8 cellular contexts compared by ENCODE assay signal in the genomic region with DNA sequence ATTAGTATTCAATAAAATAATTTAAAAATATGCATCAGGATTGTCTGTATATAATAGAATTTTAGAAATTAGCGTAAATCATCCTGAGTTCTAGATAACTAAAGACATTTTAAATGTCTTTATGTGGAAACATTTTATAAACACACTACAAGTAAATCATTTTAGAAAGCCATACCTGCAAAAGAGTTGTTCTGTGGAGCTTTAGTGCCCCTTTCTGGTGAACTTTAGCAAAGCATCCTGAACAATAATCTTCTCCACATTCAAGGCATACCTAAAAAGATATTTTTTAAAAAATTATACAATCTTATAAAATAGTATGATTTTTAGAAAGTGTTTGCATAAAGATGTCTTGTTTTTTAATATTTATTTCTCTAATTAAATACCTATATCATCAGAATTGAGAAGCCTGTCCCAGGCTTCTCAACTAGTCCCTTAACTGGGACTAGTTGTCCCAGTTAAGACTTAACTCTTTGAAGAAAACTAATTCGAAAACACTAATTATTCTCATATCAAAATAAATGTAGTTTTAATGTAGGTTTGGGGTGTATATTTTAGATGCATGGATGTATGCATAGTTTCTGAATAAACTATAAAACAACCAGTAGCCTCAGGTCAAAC. TPM values are rescaled to one million over a fixed set of nuclear protein-coding genes. Genes with fewer than 3 reads are reported as not detected.
DNase-seq lines count a peak whose midpoint lies in the region; ATAC-seq and TF ChIP-seq lines count a peak whose summit lies in the region.

No MANE protein-coding gene starts in this region.

- H3K4me2 ChIP-seq in DOHH2 (ENCODE audit: low read length), result no peak overlapping the region

- no peaks in the 10 kb centered on the region for H3K9me3 ChIP-seq in DOHH2 (ENCODE audit: control insufficient read depth, insufficient read depth, low read length)

- H3K4me1 ChIP-seq in DOHH2 (ENCODE audit: control insufficient read depth, low read length), result no peaks in the 10 kb centered on the region

- no peaks in the 10 kb centered on the region for H4K20me1 ChIP-seq in DOHH2 (ENCODE audit: control insufficient read depth, insufficient read depth, low read depth, low read length)

- no peaks in the 10 kb centered on the region for H3K9me2 ChIP-seq in DOHH2 (replicated peaks; ENCODE audit: control insufficient read depth, low read length)

- intact Hi-C loops in left colon (cut with DNase I, micrococcal nuclease), result no loop called here

- no peaks in the 10 kb centered on the region for H3K27me3 ChIP-seq in DOHH2 (ENCODE audit: control insufficient read depth, low read length)

- DNase-seq in HuH-7 (ENCODE audit: low spot score) (peak; percentile 2), SKM-1 treated with dmso at 0.1 percent for 144 hours (lab: John Stamatoyannopoulos, UW; ENCODE audit: unreplicated experiment) (peak; percentile 23), kidney glomerular epithelial cell (lab: John Stamatoyannopoulos, UW) (peak; percentile 23), left colon (no peak), retina (no peak), HK-2 (ENCODE audit: unreplicated experiment) (no peak)
- no peak for DNase-seq in stimulated activated naive CD8-positive, alpha-beta T cell treated with anti-CD3 and anti-CD28 coated beads, Interleukin-15, Interleukin-2, amounts not matched to agents 100 U/mL and 50 U/mL, for 24 hours

- H3K27ac ChIP-seq in DOHH2 (ENCODE audit: low read depth, low read length), result no peak overlapping the region

- TF ChIP-seq CTCF in DOHH2 (IDR thresholded peaks at IDR 0.05; ENCODE audit: low read depth, low read length, poor library complexity, severe bottlenecking), result peak; percentile 27

- H3F3A ChIP-seq in DOHH2 (ENCODE audit: control insufficient read depth, insufficient read depth), result no peaks in the 10 kb centered on the region

- no peak overlapping the region for H3K4me3 ChIP-seq in DOHH2 (ENCODE audit: low read length)

- no peak for ATAC-seq in left colon
- no peak for ATAC-seq in stimulated activated naive CD8-positive, alpha-beta T cell treated with anti-CD3 and anti-CD28 coated beads, Interleukin-15, Interleukin-2, amounts not matched to agents 100 U/mL and 50 U/mL, for 24 hours

- H3K36me3 ChIP-seq in DOHH2 (ENCODE audit: control insufficient read depth, low read length), result no peaks in the 10 kb centered on the region

- H3K79me2 ChIP-seq in DOHH2 (ENCODE audit: control insufficient read depth, low read length), result no peaks in the 10 kb centered on the region

RNA-seq across cellular contexts. Expression of a gene that starts 29.7 kb away (rescaled TPM):
- not detected for total RNA-seq in left colon

Comparison
In these comparisons a context has a peak if more than half of its experiments do, and no peak if none do; other contexts are left out.
1. DNase-seq: peak in HuH-7 (single experiment), SKM-1 treated with dmso at 0.1 percent for 144 hours (single experiment) and kidney glomerular epithelial cell (single experiment); none in left colon (0 of 2), retina (single experiment), stimulated activated naive CD8-positive, alpha-beta T cell treated with anti-CD3 and anti-CD28 coated beads, Interleukin-15, Interleukin-2, amounts not matched to agents 100 U/mL and 50 U/mL, for 24 hours (single experiment) and HK-2 (single experiment).